ENCODE assay signal across 15 cellular contexts in the genomic region with DNA sequence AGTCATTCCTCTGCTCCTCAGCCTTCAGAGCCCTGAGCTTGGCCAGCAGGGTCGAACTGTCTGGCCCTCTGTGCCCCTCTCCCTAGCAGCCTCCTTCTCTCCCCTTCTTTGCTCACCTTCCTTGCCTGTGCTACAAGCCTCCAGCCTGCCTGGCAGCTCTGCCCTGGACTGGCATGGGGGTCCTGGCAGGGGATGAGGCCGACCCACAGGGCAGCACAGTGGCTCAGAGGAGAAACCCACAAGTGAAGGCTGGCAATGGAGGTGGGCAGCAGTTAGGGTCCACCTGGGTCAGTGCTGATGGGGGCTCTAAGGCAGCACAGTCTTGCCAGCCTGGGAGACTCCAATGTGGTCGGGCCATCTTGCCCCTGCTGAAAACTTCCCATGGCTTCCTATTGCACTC.
DNase-seq lines count a peak whose midpoint lies in the region; ATAC-seq and TF ChIP-seq lines count a peak whose summit lies in the region.
"Had no signal": no experiment of that assay in that cellular context is flagged by ENCODE, and none has a peak within 500 bp of the region (broad histone marks: within the 10 kb centered on the region; RNA-seq: fewer than 3 reads in every experiment).

No MANE protein-coding gene starts in this region.

- H3K4me3 ChIP-seq in MG63, result no peak overlapping the region
- H3K4me3 ChIP-seq: BLaER1 had no signal

- no peak for TF ChIP-seq CTCF in natural killer cell (IDR thresholded peaks at IDR 0.05)
- TF ChIP-seq CTCF in glutamatergic neuron (IDR thresholded peaks at IDR 0.05; ENCODE audit: partially characterized antibody, unreplicated experiment), result no peak

- H3K36me3 Mint-ChIP-seq in natural killer cell treated with Interleukin-12 subunit alpha and Interleukin-12 subunit beta and Interleukin-15 and Interleukin-18, amount 100 ng/mL, for 72 hours, result no peaks in the 10 kb centered on the region
- no peaks in the 10 kb centered on the region for H3K36me3 Mint-ChIP-seq in natural killer cell
- H3K36me3 Mint-ChIP-seq in glutamatergic neuron (ENCODE audit: unreplicated experiment), result no peaks in the 10 kb centered on the region
- H3K36me3 Mint-ChIP-seq: CD8-positive, alpha-beta T cell had no signal

- peaks cover under 1 to 5% of the 10 kb centered on the region in 2 donors for H3K27me3 Mint-ChIP-seq in natural killer cell treated with Interleukin-12 subunit alpha and Interleukin-12 subunit beta and Interleukin-15 and Interleukin-18, amount 100 ng/mL, for 72 hours
- H3K27me3 Mint-ChIP-seq in natural killer cell (ENCODE audit: low read depth in 2 of 2) (no peaks in the 10 kb centered on the region), glutamatergic neuron (ENCODE audit: unreplicated experiment) (peaks cover 3% of the 10 kb centered on the region)

- H3K9me3 ChIP-seq in MG63, result no peaks in the 10 kb centered on the region

- no peaks in the 10 kb centered on the region for H3K9me3 Mint-ChIP-seq in natural killer cell treated with Interleukin-12 subunit alpha and Interleukin-12 subunit beta and Interleukin-15 and Interleukin-18, amount 100 ng/mL, for 72 hours
- H3K9me3 Mint-ChIP-seq in natural killer cell, result no peaks in the 10 kb centered on the region
- no peaks in the 10 kb centered on the region for H3K9me3 Mint-ChIP-seq in glutamatergic neuron (ENCODE audit: unreplicated experiment)
- H3K9me3 Mint-ChIP-seq: CD8-positive, alpha-beta T cell had no signal

- intact Hi-C loops in natural killer cell (cut with micrococcal nuclease), result no loop called here

- no peak overlapping the region for H3K4me3 Mint-ChIP-seq in natural killer cell treated with Interleukin-12 subunit alpha and Interleukin-12 subunit beta and Interleukin-15 and Interleukin-18, amount 100 ng/mL, for 72 hours
- H3K4me3 Mint-ChIP-seq in natural killer cell (no peak overlapping the region), glutamatergic neuron (ENCODE audit: unreplicated experiment) (no peak overlapping the region)
- H3K4me3 Mint-ChIP-seq: CD8-positive, alpha-beta T cell; H9 had no signal

- H3K27me3 ChIP-seq in MG63, result no peaks in the 10 kb centered on the region
- H3K27me3 ChIP-seq: BLaER1 had no signal

- H3K4me1 Mint-ChIP-seq in natural killer cell treated with Interleukin-12 subunit alpha and Interleukin-12 subunit beta and Interleukin-15 and Interleukin-18, amount 100 ng/mL, for 72 hours (ENCODE audit: low read depth in 2 of 2), result no peaks in the 10 kb centered on the region
- H3K4me1 Mint-ChIP-seq in natural killer cell (no peaks in the 10 kb centered on the region), glutamatergic neuron (ENCODE audit: low read depth, unreplicated experiment) (no peaks in the 10 kb centered on the region)

- DNase-seq in natural killer cell treated with Interleukin-12 subunit alpha and Interleukin-12 subunit beta and Interleukin-15 and Interleukin-18, amount 100 ng/mL, for 72 hours (ENCODE audit: low spot score), result peak; percentile 42
- DNase-seq in natural killer cell, result no peak
- DNase-seq in islet precursor cell, result peak; percentile 29
- DNase-seq in mesenteric fat pad (ENCODE audit: low spot score), result peak; percentile 75
- DNase-seq in MG63, result no peak
- DNase-seq in NCI-H2227 (lab: John Stamatoyannopoulos, UW; ENCODE audit: unreplicated experiment), result no peak
- DNase-seq in glutamatergic neuron, result no peak
- DNase-seq in NK-92 treated with Interleukin-12 subunit alpha and Interleukin-12 subunit beta, amount 100 ng/mL, for 24 hours (lab: John Stamatoyannopoulos, UW), result no peak
- DNase-seq: 8988T; Calu3; CD8-positive, alpha-beta T cell; DMS79 treated with DMSO at 0.1 percent for 48 hours; GF-D8; H9 had no signal

- no peak for ATAC-seq in natural killer cell treated with Interleukin-12 subunit alpha and Interleukin-12 subunit beta and Interleukin-15 and Interleukin-18, amount 100 ng/mL, for 72 hours
- no peak for ATAC-seq in natural killer cell
- ATAC-seq: CD8-positive, alpha-beta T cell had no signal

- no peaks in the 10 kb centered on the region for H3K36me3 ChIP-seq in MG63
- H3K36me3 ChIP-seq: BLaER1 had no signal

- H3K27ac Mint-ChIP-seq in natural killer cell treated with Interleukin-12 subunit alpha and Interleukin-12 subunit beta and Interleukin-15 and Interleukin-18, amount 100 ng/mL, for 72 hours, result no peak overlapping the region
- H3K27ac Mint-ChIP-seq in natural killer cell, result no peak overlapping the region
- no peak overlapping the region for H3K27ac Mint-ChIP-seq in glutamatergic neuron (ENCODE audit: unreplicated experiment)
- H3K27ac Mint-ChIP-seq: CD8-positive, alpha-beta T cell had no signal

Comparison
In these comparisons a context has a peak if more than half of its experiments do, and no peak if none do; other contexts are left out.
1. DNase-seq: peak in natural killer cell treated with Interleukin-12 subunit alpha and Interleukin-12 subunit beta and Interleukin-15 and Interleukin-18, amount 100 ng/mL, for 72 hours (single experiment), islet precursor cell (single experiment) and mesenteric fat pad (single experiment); none in natural killer cell (single experiment), MG63 (single experiment), NCI-H2227 (single experiment), glutamatergic neuron (single experiment) and NK-92 treated with Interleukin-12 subunit alpha and Interleukin-12 subunit beta, amount 100 ng/mL, for 24 hours (single experiment).